In genomic region chr5:175337680-175338079, GRCh38 we compare ENCODE assay signal across 22 cellular contexts.
DNase-seq lines count a peak whose midpoint lies in the region; FAIRE-seq and TF ChIP-seq lines count a peak whose summit lies in the region.
"Had no signal": no experiment of that assay in that cellular context is flagged by ENCODE, and none has a peak within 500 bp of the region (broad histone marks: within the 10 kb centered on the region; RNA-seq: fewer than 3 reads in every experiment).

No MANE protein-coding gene starts in this region.

- H3K27ac ChIP-seq in H1 (ENCODE audit: low read depth, low read length), result no peak overlapping the region
- H3K27ac ChIP-seq: 22Rv1, C4-2B, HL-60 had no signal

- H3K18ac ChIP-seq in H1 (ENCODE audit: extremely low read depth, low read length), result no peak overlapping the region

- no peak overlapping the region for H2BK5ac ChIP-seq in H1 (ENCODE audit: low read depth, low read length)

- H4K5ac ChIP-seq in H1 (ENCODE audit: insufficient read length, low read depth, low read length), result no peak overlapping the region

- H3K4me2 ChIP-seq in H1 (ENCODE audit: insufficient read depth in 1 of 2, low read depth in 2 of 2, low read length in 2 of 2), result no peak overlapping the region
- H3K4me2 ChIP-seq: A549 had no signal

- H3K4me3 ChIP-seq in H1 (ENCODE audit: extremely low read depth in 1 of 4, insufficient read depth in 2 of 4, low read depth in 3 of 4, low read length in 4 of 4), result no peak overlapping the region
- H3K4me3 ChIP-seq: A549 had no signal

- TF ChIP-seq CTCF in H1 (IDR thresholded peaks at IDR 0.05; ENCODE audit: control extremely low read depth in 1 of 3, insufficient read depth in 1 of 3, low read depth in 1 of 3, low read length in 3 of 3), result peak in 2 of 3 experiments; percentile 24 to 48; a peak in 2 of 4 replicates

- no peak overlapping the region for H4K8ac ChIP-seq in H1 (ENCODE audit: extremely low read depth, insufficient read depth, low read length)

- POLR2A ChIA-PET in H1 (lab: Charles Lee; ENCODE audit: partially characterized antibody), result no interaction called here

- H2BK12ac ChIP-seq in H1 (ENCODE audit: low read depth, low read length), result no peak overlapping the region

- H2BK20ac ChIP-seq in H1 (ENCODE audit: low read length), result no peak overlapping the region

- H3K27me3 ChIP-seq in H1 (replicated peaks in 1 of 4; ENCODE audit: control insufficient read depth in 3 of 4, extremely low read depth in 1 of 4, insufficient read depth in 3 of 4, low read length in 3 of 4), result no peaks in the 10 kb centered on the region

- no peaks in the 10 kb centered on the region for H3K79me1 ChIP-seq in H1 (ENCODE audit: low read depth, low read length)

- H4K20me1 ChIP-seq in H1 (replicated peaks in 1 of 2; ENCODE audit: control insufficient read depth in 1 of 2, insufficient read depth in 2 of 2, low read length in 2 of 2), result no peaks in the 10 kb centered on the region

- peak; percentile 49 to 59; a peak in 3 of 4 replicates for TF ChIP-seq RAD21 in H1 (IDR thresholded peaks at IDR 0.05 in 1 of 2, conservative IDR thresholded peaks at IDR 0.05 in 1 of 2; ENCODE audit: low read depth in 2 of 2, low read length in 2 of 2)

- no peak overlapping the region for H2AFZ ChIP-seq in H1 (ENCODE audit: low read length)

- H3K36me3 ChIP-seq in H1 (ENCODE audit: control insufficient read depth in 2 of 4, insufficient read depth in 4 of 4, low read length in 3 of 4), result no peaks in the 10 kb centered on the region

- 90% methylated on average over 3 of the region's 3 CpGs; no CpG with 5 or more reads in 1 of the 2 experiments for WGBS in H1 (ENCODE audit: extremely low coverage in 1 of 2, insufficient coverage in 1 of 2, insufficient read length in 1 of 2, insufficient replicate concordance in 2 of 2, low coverage in 1 of 2, low lambda C conversion rate in 2 of 2, missing lambda C conversion rate in 1 of 2), 2 experiments

- no peak overlapping the region for H3K14ac ChIP-seq in H1 (ENCODE audit: insufficient read length)

- no peaks in the 10 kb centered on the region for H3K79me2 ChIP-seq in H1 (ENCODE audit: control insufficient read depth in 1 of 2, insufficient read depth in 2 of 2, low read length in 2 of 2)

- no peak overlapping the region for H2BK120ac ChIP-seq in H1 (replicated peaks; ENCODE audit: low read depth, low read length)

- DNase-seq in NCI-H146 (lab: John Stamatoyannopoulos, UW), result peak; percentile 24
- no peak for DNase-seq in NCI-H146 treated with DMSO at 0.1 percent for 48 hours (lab: John Stamatoyannopoulos, UW; ENCODE audit: unreplicated experiment)
- DNase-seq in NCI-H748 (lab: John Stamatoyannopoulos, UW; ENCODE audit: unreplicated experiment), result peak; percentile 43
- DNase-seq in NCI-H748 treated with DMSO at 0.1 percent for 48 hours (lab: John Stamatoyannopoulos, UW), result no peak
- no peak for DNase-seq in H1 (ENCODE audit: low read depth in 1 of 2, low spot score in 2 of 2)
- DNase-seq in NCI-H187 treated with DMSO at 0.1 percent for 48 hours (lab: John Stamatoyannopoulos, UW), result no peak
- no peak for DNase-seq in stimulated activated CD4-positive, alpha-beta T cell treated with anti-CD3 and anti-CD28 coated beads, Interleukin-1b, Interleukin-23, amount 100 ng/mL, for 48 hours
- no peak for DNase-seq in NCI-H446 (lab: John Stamatoyannopoulos, UW)
- DNase-seq: AML-193; Caco-2; CD4-positive, alpha-beta T cell; GOT3; HCEC 1CT; HFFc6 had no signal

- H3K23me2 ChIP-seq in H1 (ENCODE audit: low read depth, low read length), result no peaks in the 10 kb centered on the region

- no peak overlapping the region for H3K23ac ChIP-seq in H1 (ENCODE audit: insufficient read length)

- H3K56ac ChIP-seq in H1 (replicated peaks; ENCODE audit: insufficient read length, low read depth, low read length), result no peak overlapping the region

- H2AK5ac ChIP-seq in H1 (ENCODE audit: low read depth, low read length), result no peak overlapping the region

- no peak overlapping the region for H3K4ac ChIP-seq in H1 (replicated peaks; ENCODE audit: insufficient read length, low read depth, low read length)

- no peak overlapping the region for H3K9ac ChIP-seq in H1 (replicated peaks in 1 of 4; ENCODE audit: extremely low read depth in 1 of 4, low read depth in 3 of 4, low read length in 3 of 4)

- TF ChIP-seq EP300 in H1 (IDR thresholded peaks at IDR 0.05; ENCODE audit: borderline replicate concordance in 1 of 2, low read depth in 2 of 2, low read length in 2 of 2), result no peak

- CTCF ChIA-PET in H1 (lab: Charles Lee; ENCODE audit: partially characterized antibody), result interaction anchor here (0.6 kb wide), 1 partner anchor 251 kb away, joined by 3 read pairs; no protein-coding TSS in a partner anchor

- no peaks in the 10 kb centered on the region for H3K9me3 ChIP-seq in H1 (ENCODE audit: insufficient read depth in 2 of 2, low read depth in 1 of 2, low read length in 1 of 2)
- H3K9me3 ChIP-seq: Caco-2 had no signal

- no peaks in the 10 kb centered on the region for H3K4me1 ChIP-seq in H1 (replicated peaks in 1 of 4; ENCODE audit: control insufficient read depth in 3 of 4, insufficient read depth in 4 of 4, low read length in 3 of 4)
- H3K4me1 ChIP-seq: A549 had no signal

- H4K91ac ChIP-seq in H1 (replicated peaks; ENCODE audit: insufficient read length, low read length), result no peak overlapping the region

- peak; percentile 71 for FAIRE-seq in H1 (lab: Jason Lieb, UNC)
- FAIRE-seq: A549, D721Med, G401.6, GM12891, GM19239 had no signal

- no peak for TF ChIP-seq POLR2A in H1 (IDR thresholded peaks at IDR 0.05; ENCODE audit: control extremely low read depth in 1 of 2, low read depth in 2 of 2, low read length in 2 of 2)

- no peak overlapping the region for H2BK15ac ChIP-seq in H1 (ENCODE audit: low read length)

TF ChIP-seq in H1, 55 proteins besides CTCF, POLR2A, EP300 and RAD21:
- TF ChIP-seq FOSL1 (IDR thresholded peaks at IDR 0.05; ENCODE audit: insufficient read depth, low read depth, low read length) (no peak), JUN (IDR thresholded peaks at IDR 0.05; ENCODE audit: low read depth, low read length) (no peak), TCF12 (IDR thresholded peaks at IDR 0.05; ENCODE audit: low read depth, low read length) (no peak)

Comparison
In these comparisons a context has a peak if more than half of its experiments do, and no peak if none do; other contexts are left out.
1. DNase-seq: peak in NCI-H146 (single experiment) and NCI-H748 (single experiment); none in NCI-H146 treated with DMSO at 0.1 percent for 48 hours (single experiment), NCI-H748 treated with DMSO at 0.1 percent for 48 hours (single experiment), H1 (0 of 2), NCI-H187 treated with DMSO at 0.1 percent for 48 hours (single experiment), stimulated activated CD4-positive, alpha-beta T cell treated with anti-CD3 and anti-CD28 coated beads, Interleukin-1b, Interleukin-23, amount 100 ng/mL, for 48 hours (single experiment) and NCI-H446 (0 of 2).